Comparison of ENCODE assay signal across 15 cellular contexts in genomic region chr3:175274474-175275218, GRCh38.
A peak's percentile ranks its signal among the peaks of the same experiment; 100 is the strongest.
DNase-seq lines count a peak whose midpoint lies in the region; ATAC-seq, FAIRE-seq and TF ChIP-seq lines count a peak whose summit lies in the region.
"Had no signal": no experiment of that assay in that cellular context is flagged by ENCODE, and none has a peak within 500 bp of the region (broad histone marks: within the 10 kb centered on the region; RNA-seq: fewer than 3 reads in every experiment).

No MANE protein-coding gene starts in this region.

- H3K79me1 ChIP-seq in H1 (ENCODE audit: low read depth, low read length) = no peaks in the 10 kb centered on the region

- H2AK5ac ChIP-seq in H1 (ENCODE audit: low read depth, low read length) = no peak overlapping the region

- CTCF ChIA-PET in H1 (lab: Charles Lee; ENCODE audit: partially characterized antibody) = interaction anchor here (0.6 kb wide), 1 partner anchor 20 kb away, joined by 3 read pairs; no protein-coding TSS in a partner anchor

- no peaks in the 10 kb centered on the region for H3K9me3 ChIP-seq in H1 (ENCODE audit: insufficient read depth in 2 of 2, low read depth in 1 of 2, low read length in 1 of 2)

- H3K27ac Mint-ChIP-seq in activated T-cell treated with anti-CD3 and anti-CD28 coated beads, Interleukin-2, amount 50 U/mL, for 24 hours = no peak overlapping the region
- H3K27ac Mint-ChIP-seq in immature natural killer cell = no peak overlapping the region

- no peaks in the 10 kb centered on the region for H4K20me1 ChIP-seq in H1 (replicated peaks in 1 of 2; ENCODE audit: control insufficient read depth in 1 of 2, insufficient read depth in 2 of 2, low read length in 2 of 2)

- H4K5ac ChIP-seq in H1 (ENCODE audit: insufficient read length, low read depth, low read length) = no peak overlapping the region

- POLR2A ChIA-PET in H1 (lab: Charles Lee; ENCODE audit: partially characterized antibody) = no interaction called here

- TF ChIP-seq POLR2A in H1 (IDR thresholded peaks at IDR 0.05; ENCODE audit: control extremely low read depth in 1 of 2, low read depth in 2 of 2, low read length in 2 of 2) (no peak), lower leg skin (IDR thresholded peaks at IDR 0.05) (no peak)

- H3K4ac ChIP-seq in H1 (replicated peaks; ENCODE audit: insufficient read length, low read depth, low read length) = no peak overlapping the region

- H2BK5ac ChIP-seq in H1 (ENCODE audit: low read depth, low read length) = no peak overlapping the region

- H4K8ac ChIP-seq in H1 (ENCODE audit: extremely low read depth, insufficient read depth, low read length) = no peak overlapping the region

- no peak overlapping the region for H3K56ac ChIP-seq in H1 (replicated peaks; ENCODE audit: insufficient read length, low read depth, low read length)

- no peaks in the 10 kb centered on the region for H3K27me3 Mint-ChIP-seq in activated T-cell treated with anti-CD3 and anti-CD28 coated beads, Interleukin-2, amount 50 U/mL, for 24 hours
- no peaks in the 10 kb centered on the region for H3K27me3 Mint-ChIP-seq in immature natural killer cell (ENCODE audit: low read depth in 3 of 3)

- H3K36me3 ChIP-seq in H1 (ENCODE audit: control insufficient read depth in 2 of 4, insufficient read depth in 4 of 4, low read length in 3 of 4) = no peaks in the 10 kb centered on the region

- TF ChIP-seq RAD21 in H1 (IDR thresholded peaks at IDR 0.05 in 1 of 2, conservative IDR thresholded peaks at IDR 0.05 in 1 of 2; ENCODE audit: low read depth in 2 of 2, low read length in 2 of 2) = no peak

- H2AFZ ChIP-seq in H1 (ENCODE audit: low read length) = peak overlapping the region; percentile 74; the same call in 1 of the 2 replicates

- no peaks in the 10 kb centered on the region for H3K27me3 ChIP-seq in H1 (replicated peaks in 1 of 4; ENCODE audit: control insufficient read depth in 3 of 4, extremely low read depth in 1 of 4, insufficient read depth in 3 of 4, low read length in 3 of 4)

- no peak overlapping the region for H2BK120ac ChIP-seq in H1 (replicated peaks; ENCODE audit: low read depth, low read length)

- H3K23ac ChIP-seq in H1 (ENCODE audit: insufficient read length) = no peak overlapping the region

- H3K23me2 ChIP-seq in H1 (ENCODE audit: low read depth, low read length) = no peaks in the 10 kb centered on the region; the same call in 1 of the 2 replicates

- no peak overlapping the region for H2BK20ac ChIP-seq in H1 (ENCODE audit: low read length)

- 100% methylated on average over 1 of the region's 1 CpG; no CpG with 5 or more reads in 1 of the 2 experiments for WGBS in H1 (ENCODE audit: extremely low coverage in 1 of 2, insufficient coverage in 1 of 2, insufficient read length in 1 of 2, insufficient replicate concordance in 2 of 2, low coverage in 1 of 2, low lambda C conversion rate in 2 of 2, missing lambda C conversion rate in 1 of 2), 2 experiments
- WGBS in lower leg skin, 2 donors = 81 to 86% methylated on average over 1 of the region's 1 CpG

- H3K9ac ChIP-seq in H1 (replicated peaks in 1 of 4; ENCODE audit: extremely low read depth in 1 of 4, low read depth in 3 of 4, low read length in 3 of 4) = no peak overlapping the region

- no peaks in the 10 kb centered on the region for H3K36me3 Mint-ChIP-seq in activated T-cell treated with anti-CD3 and anti-CD28 coated beads, Interleukin-2, amount 50 U/mL, for 24 hours (ENCODE audit: low read depth)
- H3K36me3 Mint-ChIP-seq in immature natural killer cell = no peaks in the 10 kb centered on the region

- H3K4me1 ChIP-seq in H1 (replicated peaks in 1 of 4; ENCODE audit: control insufficient read depth in 3 of 4, insufficient read depth in 4 of 4, low read length in 3 of 4) = no peaks in the 10 kb centered on the region

- FAIRE-seq in H1 (lab: Jason Lieb, UNC) = no peak
- FAIRE-seq: HepG2 had no signal

- H2BK15ac ChIP-seq in H1 (ENCODE audit: low read length) = no peak overlapping the region

- ATAC-seq in GM21423 (IDR thresholded peaks at IDR 0.05; ENCODE audit: unreplicated experiment) = peak; percentile 34
- peak; percentile 45 for ATAC-seq in HG03439 (IDR thresholded peaks at IDR 0.05; ENCODE audit: unreplicated experiment)
- ATAC-seq: HepG2, left cardiac atrium had no signal

- no peak overlapping the region for H3K18ac ChIP-seq in H1 (ENCODE audit: extremely low read depth, low read length)

- H4K91ac ChIP-seq in H1 (replicated peaks; ENCODE audit: insufficient read length, low read length) = no peak overlapping the region

- H3K9me3 Mint-ChIP-seq in activated T-cell treated with anti-CD3 and anti-CD28 coated beads, Interleukin-2, amount 50 U/mL, for 24 hours = peaks cover 2% of the 10 kb centered on the region
- peaks cover 3 to 43% (median 9%) of the 10 kb centered on the region in 6 donors for H3K9me3 Mint-ChIP-seq in immature natural killer cell
- H3K9me3 Mint-ChIP-seq: neural crest cell had no signal

- DNase-seq in NCI-H1436 treated with DMSO at 0.1 percent for 48 hours (lab: John Stamatoyannopoulos, UW) (peak; percentile 69), NCI-H1436 (lab: John Stamatoyannopoulos, UW) (no peak), H1 (ENCODE audit: low read depth in 1 of 2, low spot score in 2 of 2) (no peak), lower leg skin (ENCODE audit: low spot score in 2 of 2) (no peak), immature natural killer cell (no peak)
- DNase-seq in activated T-cell treated with anti-CD3 and anti-CD28 coated beads, Interleukin-2, amount 50 U/mL, for 24 hours = no peak
- DNase-seq: DND-41, foreskin fibroblast, left cardiac atrium, NCI-H187 treated with DMSO at 0.1 percent for 48 hours, trophoblast cell had no signal

- no peak overlapping the region for H3K14ac ChIP-seq in H1 (ENCODE audit: insufficient read length)

- no peak overlapping the region for H3K27ac ChIP-seq in H1 (ENCODE audit: low read depth, low read length)

- TF ChIP-seq EP300 in H1 (IDR thresholded peaks at IDR 0.05; ENCODE audit: borderline replicate concordance in 1 of 2, low read depth in 2 of 2, low read length in 2 of 2) = no peak

- no peak overlapping the region for H3K4me3 ChIP-seq in H1 (ENCODE audit: extremely low read depth in 1 of 4, insufficient read depth in 2 of 4, low read depth in 3 of 4, low read length in 4 of 4)
- no peak overlapping the region for H3K4me3 ChIP-seq in lower leg skin (ENCODE audit: low read depth, poor library complexity, severe bottlenecking)

- no peak for TF ChIP-seq CTCF in H1 (IDR thresholded peaks at IDR 0.05; ENCODE audit: control extremely low read depth in 1 of 3, insufficient read depth in 1 of 3, low read depth in 1 of 3, low read length in 3 of 3)
- TF ChIP-seq CTCF in lower leg skin (IDR thresholded peaks at IDR 0.05) = no peak

- intact Hi-C loops in lower leg skin (cut with DNase I; ENCODE audit: low total_unique reads) = no loop called here

- no peak overlapping the region for H3K4me3 Mint-ChIP-seq in activated T-cell treated with anti-CD3 and anti-CD28 coated beads, Interleukin-2, amount 50 U/mL, for 24 hours
- no peak overlapping the region for H3K4me3 Mint-ChIP-seq in immature natural killer cell
- H3K4me3 Mint-ChIP-seq: neural crest cell had no signal

- no peak overlapping the region for H2BK12ac ChIP-seq in H1 (ENCODE audit: low read depth, low read length)

- H3K79me2 ChIP-seq in H1 (ENCODE audit: control insufficient read depth in 1 of 2, insufficient read depth in 2 of 2, low read length in 2 of 2) = no peaks in the 10 kb centered on the region

- no peak overlapping the region for H3K4me2 ChIP-seq in H1 (ENCODE audit: insufficient read depth in 1 of 2, low read depth in 2 of 2, low read length in 2 of 2)

- no peaks in the 10 kb centered on the region for H3K4me1 Mint-ChIP-seq in activated T-cell treated with anti-CD3 and anti-CD28 coated beads, Interleukin-2, amount 50 U/mL, for 24 hours (ENCODE audit: low read depth)
- H3K4me1 Mint-ChIP-seq in immature natural killer cell = no peaks in the 10 kb centered on the region

TF ChIP-seq in H1, 55 proteins besides CTCF, POLR2A, EP300 and RAD21:
- no peak for TF ChIP-seq SIN3A (conservative IDR thresholded peaks at IDR 0.05 in 1 of 2, IDR thresholded peaks at IDR 0.05 in 1 of 2; ENCODE audit: low read depth in 1 of 2, low read length in 2 of 2)
- TF ChIP-seq BACH1 (IDR thresholded peaks at IDR 0.05; ENCODE audit: low read length) = no peak
- no peak for TF ChIP-seq CHD1 (IDR thresholded peaks at IDR 0.05; ENCODE audit: low read depth, low read length)
- TF ChIP-seq SRF (IDR thresholded peaks at IDR 0.05; ENCODE audit: low read depth, low read length) = no peak
- TF ChIP-seq, protein P1, sequence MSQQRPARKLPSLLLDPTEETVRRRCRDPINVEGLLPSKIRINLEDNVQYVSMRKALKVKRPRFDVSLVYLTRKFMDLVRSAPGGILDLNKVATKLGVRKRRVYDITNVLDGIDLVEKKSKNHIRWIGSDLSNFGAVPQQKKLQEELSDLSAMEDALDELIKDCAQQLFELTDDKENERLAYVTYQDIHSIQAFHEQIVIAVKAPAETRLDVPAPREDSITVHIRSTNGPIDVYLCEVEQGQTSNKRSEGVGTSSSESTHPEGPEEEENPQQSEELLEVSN (IDR thresholded peaks at IDR 0.05) = no peak
- no peak for TF ChIP-seq SIX5 (IDR thresholded peaks at IDR 0.05; ENCODE audit: low read depth, low read length)
- TF ChIP-seq TCF12 (IDR thresholded peaks at IDR 0.05; ENCODE audit: low read depth, low read length) = no peak
- no peak for TF ChIP-seq KDM4A (IDR thresholded peaks at IDR 0.05; ENCODE audit: low read depth, low read length, severe bottlenecking)
- no peak for TF ChIP-seq TBP (IDR thresholded peaks at IDR 0.05; ENCODE audit: low read depth, low read length)
- TF ChIP-seq NRF1 (IDR thresholded peaks at IDR 0.05; ENCODE audit: low read depth, low read length) = no peak
- TF ChIP-seq CREB1 (IDR thresholded peaks at IDR 0.05) = no peak
- no peak for TF ChIP-seq BRCA1 (IDR thresholded peaks at IDR 0.05; ENCODE audit: low read depth, low read length)
- TF ChIP-seq JUN (IDR thresholded peaks at IDR 0.05; ENCODE audit: low read depth, low read length) = no peak
TF ChIP-seq in H1: peak in this region for 0.
